In genomic region chr7:127745445-127745844, GRCh38 we compare ENCODE assay signal across 18 cellular contexts.
DNase-seq lines count a peak whose midpoint lies in the region; ATAC-seq lines count a peak whose summit lies in the region.
"Had no signal": no experiment of that assay in that cellular context is flagged by ENCODE, and none has a peak within 500 bp of the region (broad histone marks: within the 10 kb centered on the region; RNA-seq: fewer than 3 reads in every experiment).

No MANE protein-coding gene starts in this region.

- ATAC-seq in GM18520 (IDR thresholded peaks at IDR 0.05; ENCODE audit: unreplicated experiment) (peak; percentile 89), GM18868 (IDR thresholded peaks at IDR 0.05; ENCODE audit: unreplicated experiment) (peak; percentile 76), HG03108 (IDR thresholded peaks at IDR 0.05; ENCODE audit: unreplicated experiment) (no peak), GM18909 (IDR thresholded peaks at IDR 0.05; ENCODE audit: poor library complexity, unreplicated experiment) (no peak)
- ATAC-seq: heart left ventricle, mucosa of descending colon, psoas muscle had no signal

- peak; percentile 7 for DNase-seq in M059J (ENCODE audit: low read depth)
- peak; percentile 59 for DNase-seq in kidney tubule cell (ENCODE audit: low spot score)
- no peak for DNase-seq in HK-2 (ENCODE audit: unreplicated experiment)
- DNase-seq: DMS79 treated with DMSO at 0.1 percent for 48 hours; heart left ventricle; left ventricle myocardium inferior; mucosa of descending colon; NCI-H187 treated with DMSO at 0.1 percent for 48 hours; NCI-H226; NCI-H774; psoas muscle; stimulated activated CD4-positive, alpha-beta T cell treated with anti-CD3 and anti-CD28 coated beads, Interleukin-2, amount 100 ng/mL, for 24 hours; stomach; SW 1271 had no signal

Comparison
In these comparisons a context has a peak if more than half of its experiments do, and no peak if none do; other contexts are left out.
1. ATAC-seq: peak in GM18520 (single experiment) and GM18868 (single experiment); none in HG03108 (single experiment) and GM18909 (single experiment).